1 cellular context compared by ENCODE assay signal in genomic region chrX:70117738-70118137, GRCh38.
TF ChIP-seq lines count a peak whose summit lies in the region.

No MANE protein-coding gene starts in this region.

TF ChIP-seq in IMR-90, 13 proteins besides CTCF, POLR2A, EP300 and RAD21:
- TF ChIP-seq USF2 (IDR thresholded peaks at IDR 0.05; ENCODE audit: low read depth, low read length) = no peak
- no peak for TF ChIP-seq RCOR1 (IDR thresholded peaks at IDR 0.05; ENCODE audit: insufficient replicate concordance, low read length)
- no peak for TF ChIP-seq BHLHE40 (IDR thresholded peaks at IDR 0.05; ENCODE audit: low read depth, low read length)
- TF ChIP-seq SMC3 (IDR thresholded peaks at IDR 0.05; ENCODE audit: low read depth, low read length) = no peak
- no peak for TF ChIP-seq CHD1 (IDR thresholded peaks at IDR 0.05; ENCODE audit: low read depth, low read length)
- TF ChIP-seq NFE2L2 (IDR thresholded peaks at IDR 0.05; ENCODE audit: low read depth, low read length) = no peak
- TF ChIP-seq CEBPB (IDR thresholded peaks at IDR 0.05; ENCODE audit: low read depth, low read length) = no peak
- TF ChIP-seq MAZ (IDR thresholded peaks at IDR 0.05; ENCODE audit: borderline replicate concordance, low read depth, low read length) = no peak
- no peak for TF ChIP-seq MAFK (IDR thresholded peaks at IDR 0.05; ENCODE audit: low read depth, low read length)
- no peak for TF ChIP-seq FOS (IDR thresholded peaks at IDR 0.05; ENCODE audit: low read depth, low read length)
- no peak for TF ChIP-seq RFX5 (IDR thresholded peaks at IDR 0.05; ENCODE audit: low read depth, low read length)
- no peak for TF ChIP-seq MXI1 (IDR thresholded peaks at IDR 0.05; ENCODE audit: borderline replicate concordance, low read depth, low read length)
- no peak for TF ChIP-seq ELK1 (IDR thresholded peaks at IDR 0.05; ENCODE audit: borderline replicate concordance, low read depth, low read length)
